Comparison of ENCODE assay signal across 1 cellular context in the genomic region with DNA sequence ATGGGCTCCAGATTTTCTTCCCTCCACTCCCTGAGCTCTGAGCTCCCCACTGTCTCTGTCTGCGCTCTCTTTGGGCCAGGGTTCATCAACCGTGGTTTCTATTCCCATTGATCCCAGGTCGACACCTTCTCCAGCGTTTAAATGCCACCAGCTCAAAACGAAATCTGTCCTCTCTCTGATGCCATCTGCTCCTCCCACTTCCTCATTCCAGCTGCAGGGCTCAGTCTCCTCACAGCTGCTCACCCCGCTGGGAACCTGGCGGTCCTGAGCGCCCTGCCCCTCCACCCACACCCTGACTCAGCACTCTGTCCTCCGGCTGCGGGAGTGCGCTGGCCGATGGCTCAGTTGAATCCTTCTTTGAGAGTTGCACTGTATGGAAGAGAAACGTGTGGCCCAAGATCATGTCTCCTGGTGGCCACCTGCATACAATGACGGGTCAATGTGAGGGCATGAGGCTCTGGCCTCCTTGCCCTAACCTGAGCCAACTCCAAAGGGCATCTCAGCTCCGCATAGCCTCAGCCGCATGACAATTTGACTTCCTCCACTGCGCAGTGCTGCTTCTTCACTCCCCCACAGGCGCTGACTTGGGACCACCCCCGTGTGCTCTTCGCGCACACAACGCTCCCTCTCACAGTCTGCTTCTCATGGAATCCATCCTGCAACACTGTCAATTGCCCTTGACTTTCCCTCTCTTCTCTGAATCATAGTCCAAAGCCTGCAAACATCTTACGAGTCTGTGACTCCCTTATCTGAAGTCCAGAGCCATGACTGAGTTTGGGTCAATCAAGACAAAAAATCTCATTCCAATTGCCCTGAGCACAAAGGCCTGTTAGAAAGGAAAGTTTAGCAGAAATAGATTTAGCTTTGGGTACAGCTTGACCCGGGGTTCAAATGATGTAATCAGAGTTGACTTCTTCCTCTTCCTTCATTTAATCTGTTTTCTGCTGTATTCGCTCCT.
TF ChIP-seq lines count a peak whose summit lies in the region.

No MANE protein-coding gene starts in this region.

TF ChIP-seq in GM23338, 12 proteins besides CTCF, POLR2A, EP300 and RAD21 (continued from another document):
- TF ChIP-seq, protein P1, sequence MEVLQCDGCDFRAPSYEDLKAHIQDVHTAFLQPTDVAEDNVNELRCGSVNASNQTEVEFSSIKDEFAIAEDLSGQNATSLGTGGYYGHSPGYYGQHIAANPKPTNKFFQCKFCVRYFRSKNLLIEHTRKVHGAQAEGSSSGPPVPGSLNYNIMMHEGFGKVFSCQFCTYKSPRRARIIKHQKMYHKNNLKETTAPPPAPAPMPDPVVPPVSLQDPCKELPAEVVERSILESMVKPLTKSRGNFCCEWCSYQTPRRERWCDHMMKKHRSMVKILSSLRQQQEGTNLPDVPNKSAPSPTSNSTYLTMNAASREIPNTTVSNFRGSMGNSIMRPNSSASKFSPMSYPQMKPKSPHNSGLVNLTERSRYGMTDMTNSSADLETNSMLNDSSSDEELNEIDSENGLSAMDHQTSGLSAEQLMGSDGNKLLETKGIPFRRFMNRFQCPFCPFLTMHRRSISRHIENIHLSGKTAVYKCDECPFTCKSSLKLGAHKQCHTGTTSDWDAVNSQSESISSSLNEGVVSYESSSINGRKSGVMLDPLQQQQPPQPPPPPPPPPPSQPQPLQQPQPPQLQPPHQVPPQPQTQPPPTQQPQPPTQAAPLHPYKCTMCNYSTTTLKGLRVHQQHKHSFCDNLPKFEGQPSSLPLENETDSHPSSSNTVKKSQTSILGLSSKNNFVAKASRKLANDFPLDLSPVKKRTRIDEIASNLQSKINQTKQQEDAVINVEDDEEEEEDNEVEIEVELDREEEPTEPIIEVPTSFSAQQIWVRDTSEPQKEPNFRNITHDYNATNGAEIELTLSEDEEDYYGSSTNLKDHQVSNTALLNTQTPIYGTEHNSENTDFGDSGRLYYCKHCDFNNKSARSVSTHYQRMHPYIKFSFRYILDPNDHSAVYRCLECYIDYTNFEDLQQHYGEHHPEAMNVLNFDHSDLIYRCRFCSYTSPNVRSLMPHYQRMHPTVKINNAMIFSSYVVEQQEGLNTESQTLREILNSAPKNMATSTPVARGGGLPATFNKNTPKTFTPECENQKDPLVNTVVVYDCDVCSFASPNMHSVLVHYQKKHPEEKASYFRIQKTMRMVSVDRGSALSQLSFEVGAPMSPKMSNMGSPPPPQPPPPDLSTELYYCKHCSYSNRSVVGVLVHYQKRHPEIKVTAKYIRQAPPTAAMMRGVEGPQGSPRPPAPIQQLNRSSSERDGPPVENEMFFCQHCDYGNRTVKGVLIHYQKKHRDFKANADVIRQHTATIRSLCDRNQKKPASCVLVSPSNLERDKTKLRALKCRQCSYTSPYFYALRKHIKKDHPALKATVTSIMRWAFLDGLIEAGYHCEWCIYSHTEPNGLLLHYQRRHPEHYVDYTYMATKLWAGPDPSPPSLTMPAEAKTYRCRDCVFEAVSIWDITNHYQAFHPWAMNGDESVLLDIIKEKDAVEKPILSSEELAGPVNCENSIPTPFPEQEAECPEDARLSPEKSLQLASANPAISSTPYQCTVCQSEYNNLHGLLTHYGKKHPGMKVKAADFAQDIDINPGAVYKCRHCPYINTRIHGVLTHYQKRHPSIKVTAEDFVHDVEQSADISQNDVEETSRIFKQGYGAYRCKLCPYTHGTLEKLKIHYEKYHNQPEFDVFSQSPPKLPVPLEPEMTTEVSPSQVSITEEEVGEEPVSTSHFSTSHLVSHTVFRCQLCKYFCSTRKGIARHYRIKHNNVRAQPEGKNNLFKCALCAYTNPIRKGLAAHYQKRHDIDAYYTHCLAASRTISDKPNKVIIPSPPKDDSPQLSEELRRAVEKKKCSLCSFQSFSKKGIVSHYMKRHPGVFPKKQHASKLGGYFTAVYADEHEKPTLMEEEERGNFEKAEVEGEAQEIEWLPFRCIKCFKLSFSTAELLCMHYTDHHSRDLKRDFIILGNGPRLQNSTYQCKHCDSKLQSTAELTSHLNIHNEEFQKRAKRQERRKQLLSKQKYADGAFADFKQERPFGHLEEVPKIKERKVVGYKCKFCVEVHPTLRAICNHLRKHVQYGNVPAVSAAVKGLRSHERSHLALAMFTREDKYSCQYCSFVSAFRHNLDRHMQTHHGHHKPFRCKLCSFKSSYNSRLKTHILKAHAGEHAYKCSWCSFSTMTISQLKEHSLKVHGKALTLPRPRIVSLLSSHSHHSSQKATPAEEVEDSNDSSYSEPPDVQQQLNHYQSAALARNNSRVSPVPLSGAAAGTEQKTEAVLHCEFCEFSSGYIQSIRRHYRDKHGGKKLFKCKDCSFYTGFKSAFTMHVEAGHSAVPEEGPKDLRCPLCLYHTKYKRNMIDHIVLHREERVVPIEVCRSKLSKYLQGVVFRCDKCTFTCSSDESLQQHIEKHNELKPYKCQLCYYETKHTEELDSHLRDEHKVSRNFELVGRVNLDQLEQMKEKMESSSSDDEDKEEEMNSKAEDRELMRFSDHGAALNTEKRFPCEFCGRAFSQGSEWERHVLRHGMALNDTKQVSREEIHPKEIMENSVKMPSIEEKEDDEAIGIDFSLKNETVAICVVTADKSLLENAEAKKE (CRISPR knock-in tag; IDR thresholded peaks at IDR 0.05), result no peak
- no peak for TF ChIP-seq EZH2phosphoT487 (IDR thresholded peaks at IDR 0.05; ENCODE audit: unreplicated experiment)
- TF ChIP-seq NANOG (IDR thresholded peaks at IDR 0.05; ENCODE audit: borderline replicate concordance), result no peak
- TF ChIP-seq, protein P2, sequence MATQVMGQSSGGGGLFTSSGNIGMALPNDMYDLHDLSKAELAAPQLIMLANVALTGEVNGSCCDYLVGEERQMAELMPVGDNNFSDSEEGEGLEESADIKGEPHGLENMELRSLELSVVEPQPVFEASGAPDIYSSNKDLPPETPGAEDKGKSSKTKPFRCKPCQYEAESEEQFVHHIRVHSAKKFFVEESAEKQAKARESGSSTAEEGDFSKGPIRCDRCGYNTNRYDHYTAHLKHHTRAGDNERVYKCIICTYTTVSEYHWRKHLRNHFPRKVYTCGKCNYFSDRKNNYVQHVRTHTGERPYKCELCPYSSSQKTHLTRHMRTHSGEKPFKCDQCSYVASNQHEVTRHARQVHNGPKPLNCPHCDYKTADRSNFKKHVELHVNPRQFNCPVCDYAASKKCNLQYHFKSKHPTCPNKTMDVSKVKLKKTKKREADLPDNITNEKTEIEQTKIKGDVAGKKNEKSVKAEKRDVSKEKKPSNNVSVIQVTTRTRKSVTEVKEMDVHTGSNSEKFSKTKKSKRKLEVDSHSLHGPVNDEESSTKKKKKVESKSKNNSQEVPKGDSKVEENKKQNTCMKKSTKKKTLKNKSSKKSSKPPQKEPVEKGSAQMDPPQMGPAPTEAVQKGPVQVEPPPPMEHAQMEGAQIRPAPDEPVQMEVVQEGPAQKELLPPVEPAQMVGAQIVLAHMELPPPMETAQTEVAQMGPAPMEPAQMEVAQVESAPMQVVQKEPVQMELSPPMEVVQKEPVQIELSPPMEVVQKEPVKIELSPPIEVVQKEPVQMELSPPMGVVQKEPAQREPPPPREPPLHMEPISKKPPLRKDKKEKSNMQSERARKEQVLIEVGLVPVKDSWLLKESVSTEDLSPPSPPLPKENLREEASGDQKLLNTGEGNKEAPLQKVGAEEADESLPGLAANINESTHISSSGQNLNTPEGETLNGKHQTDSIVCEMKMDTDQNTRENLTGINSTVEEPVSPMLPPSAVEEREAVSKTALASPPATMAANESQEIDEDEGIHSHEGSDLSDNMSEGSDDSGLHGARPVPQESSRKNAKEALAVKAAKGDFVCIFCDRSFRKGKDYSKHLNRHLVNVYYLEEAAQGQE (IDR thresholded peaks at IDR 0.05; ENCODE audit: unreplicated experiment), result no peak
- TF ChIP-seq POLR2AphosphoS5 (IDR thresholded peaks at IDR 0.05; ENCODE audit: low read depth), result no peak
- TF ChIP-seq EZH2 (IDR thresholded peaks at IDR 0.05; ENCODE audit: low read depth, unreplicated experiment), result no peak
- TF ChIP-seq, protein P3, sequence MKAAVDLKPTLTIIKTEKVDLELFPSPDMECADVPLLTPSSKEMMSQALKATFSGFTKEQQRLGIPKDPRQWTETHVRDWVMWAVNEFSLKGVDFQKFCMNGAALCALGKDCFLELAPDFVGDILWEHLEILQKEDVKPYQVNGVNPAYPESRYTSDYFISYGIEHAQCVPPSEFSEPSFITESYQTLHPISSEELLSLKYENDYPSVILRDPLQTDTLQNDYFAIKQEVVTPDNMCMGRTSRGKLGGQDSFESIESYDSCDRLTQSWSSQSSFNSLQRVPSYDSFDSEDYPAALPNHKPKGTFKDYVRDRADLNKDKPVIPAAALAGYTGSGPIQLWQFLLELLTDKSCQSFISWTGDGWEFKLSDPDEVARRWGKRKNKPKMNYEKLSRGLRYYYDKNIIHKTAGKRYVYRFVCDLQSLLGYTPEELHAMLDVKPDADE (IDR thresholded peaks at IDR 0.05), result no peak
